In genomic region chr3:66998075-66998898, GRCh38 we compare ENCODE assay signal across 1 cellular context.
TF ChIP-seq lines count a peak whose summit lies in the region.

Gene KBTBD8, plus strand, starts transcription at chr3:66998307. Its CDS starts 49 bp downstream, at chr3:66998356.

TF ChIP-seq in HepG2, 621 proteins besides CTCF, POLR2A, EP300 and RAD21 (continued from another document and continues in another):
- TF ChIP-seq ZNF281 (CRISPR knock-in tag; IDR thresholded peaks at IDR 0.05; ENCODE audit: borderline replicate concordance): no peak
- TF ChIP-seq SP140L (CRISPR knock-in tag; IDR thresholded peaks at IDR 0.05; ENCODE audit: borderline replicate concordance): no peak; the same call in 1 of the 2 replicates
- no peak; the same call in 1 of the 2 replicates for TF ChIP-seq EHMT2 (IDR thresholded peaks at IDR 0.05; ENCODE audit: borderline replicate concordance, low read depth, low read length)
- TF ChIP-seq ZNF619 (CRISPR knock-in tag; IDR thresholded peaks at IDR 0.05): no peak
- TF ChIP-seq CHD4 (IDR thresholded peaks at IDR 0.05; ENCODE audit: borderline replicate concordance, low read length): no peak
- TF ChIP-seq ZNF280B (CRISPR knock-in tag; IDR thresholded peaks at IDR 0.05; ENCODE audit: borderline replicate concordance): no peak
- no peak for TF ChIP-seq ZBTB44 (CRISPR knock-in tag; IDR thresholded peaks at IDR 0.05)
- TF ChIP-seq ZMAT3 (CRISPR knock-in tag; conservative IDR thresholded peaks at IDR 0.05): no peak
- no peak for TF ChIP-seq PHB2 (IDR thresholded peaks at IDR 0.05; ENCODE audit: partially characterized antibody)
- no peak for TF ChIP-seq ARNT (IDR thresholded peaks at IDR 0.05)
- no peak for TF ChIP-seq TEAD2 (CRISPR knock-in tag; IDR thresholded peaks at IDR 0.05)
- peak; percentile 44 for TF ChIP-seq DMAP1 (CRISPR knock-in tag; IDR thresholded peaks at IDR 0.05)
- TF ChIP-seq ZNF7 (CRISPR knock-in tag; IDR thresholded peaks at IDR 0.05): no peak
- TF ChIP-seq PHF21A (CRISPR knock-in tag; IDR thresholded peaks at IDR 0.05): peak; percentile 27; the same call in 1 of the 2 replicates
- no peak for TF ChIP-seq TBP (CRISPR knock-in tag; IDR thresholded peaks at IDR 0.05)
- no peak for TF ChIP-seq MLXIP (CRISPR knock-in tag; IDR thresholded peaks at IDR 0.05; ENCODE audit: borderline replicate concordance)
- TF ChIP-seq U2AF2 (IDR thresholded peaks at IDR 0.05; ENCODE audit: low read depth, low read length): 0 out of 2 replicates have a peak, but pooled peaks have one; percentile 30
- no peak for TF ChIP-seq HNRNPL (IDR thresholded peaks at IDR 0.05; ENCODE audit: low read depth, low read length)
- no peak for TF ChIP-seq ZNF331 (CRISPR knock-in tag; IDR thresholded peaks at IDR 0.05)
- no peak for TF ChIP-seq MIER2 (CRISPR knock-in tag; IDR thresholded peaks at IDR 0.05)
- no peak for TF ChIP-seq ZSCAN31 (CRISPR knock-in tag; IDR thresholded peaks at IDR 0.05; ENCODE audit: low read depth)
- no peak for TF ChIP-seq ZNF569 (CRISPR knock-in tag; IDR thresholded peaks at IDR 0.05; ENCODE audit: borderline replicate concordance)
- no peak; the same call in 1 of the 2 replicates for TF ChIP-seq KAT8 (CRISPR knock-in tag; IDR thresholded peaks at IDR 0.05)
- TF ChIP-seq ZFP1 (CRISPR knock-in tag; IDR thresholded peaks at IDR 0.05): no peak
- no peak for TF ChIP-seq ZNF740 (CRISPR knock-in tag; IDR thresholded peaks at IDR 0.05)
- TF ChIP-seq ZNF883 (CRISPR knock-in tag; IDR thresholded peaks at IDR 0.05; ENCODE audit: not compliant biosample characterization): peak; percentile 27
- no peak for TF ChIP-seq BHLHE40 (IDR thresholded peaks at IDR 0.05; ENCODE audit: low read length)
- no peak for TF ChIP-seq TRIM24 (CRISPR knock-in tag; IDR thresholded peaks at IDR 0.05)
- no peak for TF ChIP-seq FOXO4 (CRISPR knock-in tag; conservative IDR thresholded peaks at IDR 0.05)
- TF ChIP-seq ZBTB8A (CRISPR knock-in tag; IDR thresholded peaks at IDR 0.05; ENCODE audit: borderline replicate concordance, low read depth): no peak
- no peak for TF ChIP-seq ARID3A (IDR thresholded peaks at IDR 0.05; ENCODE audit: low read depth, low read length)
- TF ChIP-seq BRF2 (CRISPR knock-in tag; IDR thresholded peaks at IDR 0.05): no peak
- no peak; the same call in 1 of the 2 replicates for TF ChIP-seq ZNF691 (CRISPR knock-in tag; IDR thresholded peaks at IDR 0.05; ENCODE audit: borderline replicate concordance, low read depth)
- TF ChIP-seq MZF1 (CRISPR knock-in tag; IDR thresholded peaks at IDR 0.05; ENCODE audit: borderline replicate concordance): no peak
- TF ChIP-seq ZSCAN30 (CRISPR knock-in tag; IDR thresholded peaks at IDR 0.05): no peak
- TF ChIP-seq ZSCAN21 (CRISPR knock-in tag; IDR thresholded peaks at IDR 0.05; ENCODE audit: borderline replicate concordance): no peak
- TF ChIP-seq ZNF513 (CRISPR knock-in tag; conservative IDR thresholded peaks at IDR 0.05): no peak
- TF ChIP-seq ZFP82 (CRISPR knock-in tag; IDR thresholded peaks at IDR 0.05; ENCODE audit: borderline replicate concordance): no peak
- no peak for TF ChIP-seq ATF2 (CRISPR knock-in tag; IDR thresholded peaks at IDR 0.05)
- no peak for TF ChIP-seq POLR2AphosphoS2 (IDR thresholded peaks at IDR 0.05; ENCODE audit: low read depth, low read length)
- TF ChIP-seq ZC3H4 (CRISPR knock-in tag; IDR thresholded peaks at IDR 0.05; ENCODE audit: borderline replicate concordance): no peak
- no peak for TF ChIP-seq NFKBIZ (CRISPR knock-in tag; IDR thresholded peaks at IDR 0.05)
